Comparison of ENCODE assay signal across 39 cellular contexts in genomic region chr6:122868137-122868536, GRCh38.
"Had no signal": no experiment of that assay in that cellular context is flagged by ENCODE, and none has a peak within 500 bp of the region (broad histone marks: within the 10 kb centered on the region; RNA-seq: fewer than 3 reads in every experiment).

No MANE protein-coding gene starts in this region.

- FAIRE-seq: astrocyte, bronchial epithelial cell had no signal

- H3K4me3 ChIP-seq: adrenal gland, ascending aorta, body of pancreas, breast epithelium, cardiac muscle cell had no signal

- H3K27me3 ChIP-seq: adrenal gland, ascending aorta, body of pancreas, brain microvascular endothelial cell, breast epithelium, cardiac muscle cell had no signal

- H3K36me3 ChIP-seq: adrenal gland, ascending aorta, brain microvascular endothelial cell, breast epithelium, cardiac muscle cell had no signal

- H3K36me3 Mint-ChIP-seq: activated naive CD4-positive, alpha-beta T cell treated with anti-CD3 and anti-CD28 coated beads, Interleukin-2, amount 50 U/mL, for 24 hours; activated naive CD4-positive, alpha-beta T cell treated with anti-CD3 and anti-CD28 coated beads, Interleukin-2, amount 50 U/mL, for 72 hours; activated naive CD8-positive, alpha-beta T cell; activated naive CD8-positive, alpha-beta T cell treated with anti-CD3 and anti-CD28 coated beads for 36 hours; activated naive CD8-positive, alpha-beta T cell treated with anti-CD3 and anti-CD28 coated beads, Interleukin-2, amount 10 ng/mL, durations not matched to agents 7 days and 5 days; brain had no signal

- ATAC-seq: activated naive CD4-positive, alpha-beta T cell treated with anti-CD3 and anti-CD28 coated beads, Interleukin-2, amount 50 U/mL, for 72 hours; activated naive CD8-positive, alpha-beta T cell treated with anti-CD3 and anti-CD28 coated beads, Interleukin-2, amount 50 U/mL, for 24 hours; activated T-cell treated with anti-CD3 and anti-CD28 coated beads, Interleukin-2, amount 50 U/mL, for 4 hours; activated T-cell treated with anti-CD3 and anti-CD28 coated beads, Interleukin-2, amount 50 U/mL, for 72 hours; activated T-helper 17 cell treated with anti-CD3 and anti-CD28 coated beads, Interleukin-2, amount 50 U/mL, for 72 hours; body of pancreas had no signal

- H3K27ac Mint-ChIP-seq: activated naive CD4-positive, alpha-beta T cell treated with anti-CD3 and anti-CD28 coated beads for 36 hours; activated naive CD4-positive, alpha-beta T cell treated with anti-CD3 and anti-CD28 coated beads, Interleukin-2, amount 50 U/mL, for 24 hours; activated naive CD4-positive, alpha-beta T cell treated with anti-CD3 and anti-CD28 coated beads, Interleukin-2, amount 50 U/mL, for 72 hours; activated naive CD8-positive, alpha-beta T cell; activated naive CD8-positive, alpha-beta T cell treated with anti-CD3 and anti-CD28 coated beads for 36 hours; activated naive CD8-positive, alpha-beta T cell treated with anti-CD3 and anti-CD28 coated beads, Interleukin-2, amount 10 ng/mL, durations not matched to agents 7 days and 5 days; activated naive CD8-positive, alpha-beta T cell treated with anti-CD3 and anti-CD28 coated beads, Interleukin-2, amount 50 U/mL, for 24 hours; activated T-cell treated with anti-CD3 and anti-CD28 coated beads, Interleukin-2, amount 50 U/mL, for 24 hours; activated T-helper 1 cell treated with anti-CD3 and anti-CD28 coated beads, Interleukin-12 subunit alpha, Interleukin-12 subunit beta, Interleukin-2, Interleukin-4 antibody, amounts not matched to agents 30 ng/mL and 10 ng/mL and 1 ng/mL, durations not matched to agents 14 hours and 24 hours and 36 hours; activated T-helper 17 cell treated with anti-CD3 and anti-CD28 coated beads, Interleukin-2, amount 50 U/mL, for 72 hours; activated T-helper 2 cell treated with anti-CD3 and anti-CD28 coated beads, Interferon-gamma antibody, Interleukin-2, Interleukin-4, amounts not matched to agents 10 μg/mL and 5 μg/mL and 100 μg/mL, durations not matched to agents 14 hours and 24 hours and 36 hours; brain had no signal

- H3K27ac ChIP-seq: adrenal gland, ascending aorta, body of pancreas, brain microvascular endothelial cell, breast epithelium, cardiac muscle cell had no signal

- H3K9me3 Mint-ChIP-seq: activated naive CD4-positive, alpha-beta T cell treated with anti-CD3 and anti-CD28 coated beads for 36 hours; activated naive CD4-positive, alpha-beta T cell treated with anti-CD3 and anti-CD28 coated beads, Interleukin-2, amount 50 U/mL, for 24 hours; activated naive CD4-positive, alpha-beta T cell treated with anti-CD3 and anti-CD28 coated beads, Interleukin-2, amount 50 U/mL, for 72 hours; activated naive CD8-positive, alpha-beta T cell treated with anti-CD3 and anti-CD28 coated beads for 36 hours; activated naive CD8-positive, alpha-beta T cell treated with anti-CD3 and anti-CD28 coated beads, Interleukin-2, amount 10 ng/mL, durations not matched to agents 7 days and 5 days; activated naive CD8-positive, alpha-beta T cell treated with anti-CD3 and anti-CD28 coated beads, Interleukin-2, amount 50 U/mL, for 24 hours; activated T-cell treated with anti-CD3 and anti-CD28 coated beads, Interleukin-2, amount 50 U/mL, for 24 hours; activated T-cell treated with anti-CD3 and anti-CD28 coated beads, Interleukin-2, amount 50 U/mL, for 4 hours; activated T-cell treated with anti-CD3 and anti-CD28 coated beads, Interleukin-2, amount 50 U/mL, for 72 hours; activated T-helper 1 cell treated with anti-CD3 and anti-CD28 coated beads, Interleukin-12 subunit alpha, Interleukin-12 subunit beta, Interleukin-2, Interleukin-4 antibody, amounts not matched to agents 30 ng/mL and 10 ng/mL and 1 ng/mL, durations not matched to agents 14 hours and 24 hours and 36 hours; activated T-helper 17 cell treated with anti-CD3 and anti-CD28 coated beads, Interleukin-2, amount 50 U/mL, for 72 hours; activated T-helper 2 cell treated with anti-CD3 and anti-CD28 coated beads, Interferon-gamma antibody, Interleukin-2, Interleukin-4, amounts not matched to agents 10 μg/mL and 5 μg/mL and 100 μg/mL, durations not matched to agents 14 hours and 24 hours and 36 hours; brain; central memory CD8-positive, alpha-beta T cell had no signal

- H3K4me1 Mint-ChIP-seq: activated naive CD4-positive, alpha-beta T cell treated with anti-CD3 and anti-CD28 coated beads, Interleukin-2, amount 50 U/mL, for 24 hours; activated naive CD8-positive, alpha-beta T cell treated with anti-CD3 and anti-CD28 coated beads for 36 hours; activated naive CD8-positive, alpha-beta T cell treated with anti-CD3 and anti-CD28 coated beads, Interleukin-2, amount 10 ng/mL, durations not matched to agents 7 days and 5 days; activated naive CD8-positive, alpha-beta T cell treated with anti-CD3 and anti-CD28 coated beads, Interleukin-2, amount 50 U/mL, for 24 hours; activated T-helper 17 cell treated with anti-CD3 and anti-CD28 coated beads, Interleukin-2, amount 50 U/mL, for 72 hours; brain; central memory CD8-positive, alpha-beta T cell had no signal

- H3K4me3 Mint-ChIP-seq: activated naive CD4-positive, alpha-beta T cell treated with anti-CD3 and anti-CD28 coated beads for 36 hours; activated naive CD4-positive, alpha-beta T cell treated with anti-CD3 and anti-CD28 coated beads, Interleukin-2, amount 50 U/mL, for 24 hours; activated naive CD8-positive, alpha-beta T cell; activated naive CD8-positive, alpha-beta T cell treated with anti-CD3 and anti-CD28 coated beads for 36 hours; activated naive CD8-positive, alpha-beta T cell treated with anti-CD3 and anti-CD28 coated beads, Interleukin-2, amount 10 ng/mL, durations not matched to agents 7 days and 5 days; activated naive CD8-positive, alpha-beta T cell treated with anti-CD3 and anti-CD28 coated beads, Interleukin-2, amount 50 U/mL, for 24 hours; activated T-cell treated with anti-CD3 and anti-CD28 coated beads, Interleukin-2, amount 50 U/mL, for 24 hours; activated T-cell treated with anti-CD3 and anti-CD28 coated beads, Interleukin-2, amount 50 U/mL, for 4 hours; activated T-cell treated with anti-CD3 and anti-CD28 coated beads, Interleukin-2, amount 50 U/mL, for 72 hours; activated T-helper 1 cell treated with anti-CD3 and anti-CD28 coated beads, Interleukin-12 subunit alpha, Interleukin-12 subunit beta, Interleukin-2, Interleukin-4 antibody, amounts not matched to agents 30 ng/mL and 10 ng/mL and 1 ng/mL, durations not matched to agents 14 hours and 24 hours and 36 hours; activated T-helper 17 cell treated with anti-CD3 and anti-CD28 coated beads, Interleukin-2, amount 50 U/mL, for 72 hours; brain; central memory CD8-positive, alpha-beta T cell had no signal

- H3K27me3 Mint-ChIP-seq: activated naive CD8-positive, alpha-beta T cell treated with anti-CD3 and anti-CD28 coated beads for 36 hours; activated naive CD8-positive, alpha-beta T cell treated with anti-CD3 and anti-CD28 coated beads, Interleukin-2, amount 50 U/mL, for 24 hours; activated T-cell treated with anti-CD3 and anti-CD28 coated beads, Interleukin-2, amount 50 U/mL, for 24 hours; brain; central memory CD8-positive, alpha-beta T cell had no signal

- DNase-seq: activated effector memory CD4-positive, alpha-beta T cell treated with anti-CD3 and anti-CD28 coated beads, Interleukin-2, amount 50 U/mL, for 16 hours; activated effector memory CD4-positive, alpha-beta T cell treated with Interleukin-2 at 50 U/mL for 16 hours; activated gamma-delta T cell; activated gamma-delta T cell treated with Interleukin-2 at 50 U/mL for 16 hours; activated naive CD4-positive, alpha-beta T cell; activated naive CD4-positive, alpha-beta T cell treated with anti-CD3 and anti-CD28 coated beads for 36 hours; activated naive CD4-positive, alpha-beta T cell treated with anti-CD3 and anti-CD28 coated beads, Interleukin-2, amount 50 U/mL, for 16 hours; activated naive CD4-positive, alpha-beta T cell treated with Interleukin-2 at 50 U/mL for 16 hours; activated naive CD8-positive, alpha-beta T cell treated with anti-CD3 and anti-CD28 coated beads for 36 hours; activated naive CD8-positive, alpha-beta T cell treated with anti-CD3 and anti-CD28 coated beads, Interleukin-2, amount 10 ng/mL, durations not matched to agents 7 days and 5 days; activated naive CD8-positive, alpha-beta T cell treated with anti-CD3 and anti-CD28 coated beads, Interleukin-2, amount 50 U/mL, for 24 hours; activated T-cell treated with anti-CD3 and anti-CD28 coated beads, Interleukin-2, amount 50 U/mL, for 1 hour; activated T-cell treated with anti-CD3 and anti-CD28 coated beads, Interleukin-2, amount 50 U/mL, for 24 hours; activated T-cell treated with anti-CD3 and anti-CD28 coated beads, Interleukin-2, amount 50 U/mL, for 4 hours; activated T-cell treated with anti-CD3 and anti-CD28 coated beads, Interleukin-2, amount 50 U/mL, for 48 hours; activated T-cell treated with anti-CD3 and anti-CD28 coated beads, Interleukin-2, amount 50 U/mL, for 72 hours; adrenal gland; amniotic stem cell; amygdala; anterior cingulate cortex; aorta; body of pancreas; brain microvascular endothelial cell; caudate nucleus; central memory CD4-positive, alpha-beta T cell; cerebellar nuclear complex had no signal

- H3K9me3 ChIP-seq: adrenal gland, ascending aorta, body of pancreas, breast epithelium had no signal

- H3K4me1 ChIP-seq: adrenal gland, ascending aorta, body of pancreas, breast epithelium had no signal
